Comparison of ENCODE assay signal across 8 cellular contexts in genomic region chr14:53180272-53181221, GRCh38. TPM values are rescaled to one million over a fixed set of nuclear protein-coding genes. Genes with fewer than 3 reads are reported as not detected.
A peak's percentile ranks its signal among the peaks of the same experiment; 100 is the strongest.
DNase-seq lines count a peak whose midpoint lies in the region; ATAC-seq and TF ChIP-seq lines count a peak whose summit lies in the region.

No MANE protein-coding gene starts in this region.

- CTCF ChIA-PET in activated CD8-positive, alpha-beta T cell treated with anti-CD3 and anti-CD28 coated beads for 36 hours (lab: Charles Lee), result interaction anchor here (1.0 to 1.6 kb wide), 5 partner anchors 10 to 30 kb away, joined by 3 to 5 read pairs (median 3); no protein-coding TSS in a partner anchor

- peaks cover 25% of the 10 kb centered on the region for H3K4me1 Mint-ChIP-seq in activated CD8-positive, alpha-beta T cell treated with anti-CD3 and anti-CD28 coated beads for 36 hours (ENCODE audit: low read depth)

- TF ChIP-seq CTCF in AG09309 (IDR thresholded peaks at IDR 0.05; ENCODE audit: control insufficient read depth, insufficient read depth, low read depth, low read length, missing control alignments) (peak; percentile 37), HFF-Myc (IDR thresholded peaks at IDR 0.05; ENCODE audit: low read depth, low read length, missing control alignments) (peak; percentile 41)
- TF ChIP-seq CTCF in activated CD8-positive, alpha-beta T cell treated with anti-CD3 and anti-CD28 coated beads for 36 hours (IDR thresholded peaks at IDR 0.05), result no peak

- H3K27me3 Mint-ChIP-seq in activated CD8-positive, alpha-beta T cell treated with anti-CD3 and anti-CD28 coated beads for 36 hours, result no peaks in the 10 kb centered on the region

- H3K9me3 Mint-ChIP-seq in activated CD8-positive, alpha-beta T cell treated with anti-CD3 and anti-CD28 coated beads for 36 hours, result peaks cover 3% of the 10 kb centered on the region

- POLR2A ChIA-PET in activated CD8-positive, alpha-beta T cell treated with anti-CD3 and anti-CD28 coated beads for 36 hours (lab: Charles Lee), result interaction anchor here (0.6 to 1.7 kb wide), 4 partner anchors 27 to 243 kb away, joined by 3 to 7 read pairs (median 5); partner anchors contain the start of gene DDHD1

- no peak overlapping the region for H3K4me3 ChIP-seq in AG09309 (ENCODE audit: control insufficient read depth, low read depth, low read length)
- H3K4me3 ChIP-seq in HFF-Myc (replicated peaks; ENCODE audit: low read depth, low read length), result no peak overlapping the region

- H3K36me3 Mint-ChIP-seq in activated CD8-positive, alpha-beta T cell treated with anti-CD3 and anti-CD28 coated beads for 36 hours (ENCODE audit: low read depth), result peaks cover 6% of the 10 kb centered on the region

- no peak overlapping the region for H3K27ac ChIP-seq in caudate nucleus (ENCODE audit: low read depth, low read length)

- DNase-seq in AG09309 (ENCODE audit: low read depth) (peak; percentile 35), HFF-Myc (ENCODE audit: extremely low read depth, low read depth) (no peak), iPS-NIHi11 (ENCODE audit: low spot score) (peak; percentile 17), caudate nucleus (lab: John Stamatoyannopoulos, UW) (no peak), cerebellar nuclear complex (lab: John Stamatoyannopoulos, UW) (no peak), retina (no peak)
- DNase-seq in activated CD8-positive, alpha-beta T cell treated with anti-CD3 and anti-CD28 coated beads for 36 hours, result peak; percentile 65

- peak overlapping the region; percentile 32 for H3K27ac Mint-ChIP-seq in activated CD8-positive, alpha-beta T cell treated with anti-CD3 and anti-CD28 coated beads for 36 hours

- ATAC-seq in activated CD8-positive, alpha-beta T cell treated with anti-CD3 and anti-CD28 coated beads for 36 hours, result peak; percentile 76
- no peak for ATAC-seq in GM19467 (IDR thresholded peaks at IDR 0.05; ENCODE audit: unreplicated experiment)

- no peak overlapping the region for H3K4me3 Mint-ChIP-seq in activated CD8-positive, alpha-beta T cell treated with anti-CD3 and anti-CD28 coated beads for 36 hours

- intact Hi-C loops in activated CD8-positive, alpha-beta T cell treated with anti-CD3 and anti-CD28 coated beads for 36 hours (cut with micrococcal nuclease), result no loop called here

RNA-seq across cellular contexts. Expression of gene DDHD1, which starts 27.4 kb away (rescaled TPM):
- total RNA-seq in activated CD8-positive, alpha-beta T cell treated with anti-CD3 and anti-CD28 coated beads for 36 hours, result 10 to 100 TPM; 35.5 to 41.5 TPM

Comparison
In these comparisons a context has a peak if more than half of its experiments do, and no peak if none do; other contexts are left out.
1. DNase-seq: peak in AG09309 (single experiment), activated CD8-positive, alpha-beta T cell treated with anti-CD3 and anti-CD28 coated beads for 36 hours (single experiment) and iPS-NIHi11 (single experiment); none in HFF-Myc (single experiment), caudate nucleus (0 of 61), cerebellar nuclear complex (0 of 2) and retina (single experiment).